19 cellular contexts compared by ENCODE assay signal in the genomic region with DNA sequence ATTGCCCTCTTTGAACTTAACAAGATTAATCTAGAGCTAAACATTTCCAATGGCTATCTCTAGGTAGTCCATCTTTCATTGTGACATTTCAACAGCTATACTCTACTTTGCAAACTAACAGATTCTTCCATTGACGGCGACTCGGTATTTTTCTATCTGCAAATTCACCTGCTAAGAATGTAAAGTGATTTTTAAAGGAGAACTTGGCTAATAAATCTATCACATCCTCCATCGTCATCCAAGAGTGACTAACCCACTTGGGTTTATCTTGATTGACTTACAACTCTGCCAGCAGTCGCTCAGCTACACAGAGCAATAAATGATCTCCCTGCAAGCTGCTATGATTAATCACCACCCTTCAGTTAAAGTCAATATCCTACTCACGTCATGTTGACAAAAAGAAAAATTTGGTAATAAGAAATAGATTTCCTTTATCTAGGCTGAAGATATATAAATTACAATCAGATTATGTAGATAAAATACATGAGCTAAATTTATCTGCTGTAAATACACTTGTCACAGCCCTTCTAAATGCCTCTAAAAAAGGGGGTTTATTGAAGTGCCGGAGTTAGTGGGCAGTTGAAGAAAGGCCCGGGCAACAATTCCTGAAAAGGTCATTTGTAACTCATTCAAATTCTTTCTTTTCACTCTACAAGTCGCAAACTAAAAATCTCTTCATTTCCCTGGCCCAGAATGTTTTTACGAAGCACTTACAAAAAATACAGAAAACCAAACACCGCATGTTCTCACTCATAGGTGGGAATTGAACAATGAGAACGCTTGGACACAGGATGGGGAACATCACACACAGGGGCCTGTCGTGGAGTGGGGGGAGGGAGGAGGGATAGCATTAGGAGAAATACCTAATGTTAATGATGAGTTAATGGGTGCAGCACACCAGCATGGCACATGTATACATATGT.
DNase-seq lines count a peak whose midpoint lies in the region; ATAC-seq and TF ChIP-seq lines count a peak whose summit lies in the region.
"Had no signal": no experiment of that assay in that cellular context is flagged by ENCODE, and none has a peak within 500 bp of the region (broad histone marks: within the 10 kb centered on the region; RNA-seq: fewer than 3 reads in every experiment).

No MANE protein-coding gene starts in this region.

- H3K27ac ChIP-seq in mammary epithelial cell (ENCODE audit: insufficient read depth, low read depth, low read length) (no peak overlapping the region), RWPE2 (ENCODE audit: poor library complexity, severe bottlenecking) (peak overlapping the region; percentile 82), hepatocyte (peak overlapping the region; percentile 24), esophagus squamous epithelium (no peak overlapping the region)
- H3K27ac ChIP-seq: breast epithelium, SJSA1, upper lobe of right lung had no signal

- no peaks in the 10 kb centered on the region for H3K9me3 Mint-ChIP-seq in MCF 10A (ENCODE audit: unreplicated experiment)
- peaks cover 3 to 4% of the 10 kb centered on the region in 2 donors for H3K9me3 Mint-ChIP-seq in stimulated activated naive B cell treated with anti-CD40 and anti-IgM and Interleukin-4, amounts not matched to agents 10 μg/mL and 1 μg/mL and 100 μg/mL, for 72 hours
- H3K9me3 Mint-ChIP-seq: activated naive CD4-positive, alpha-beta T cell treated with anti-CD3 and anti-CD28 coated beads, Interleukin-2, amount 50 U/mL, for 24 hours; CD4-positive, alpha-beta T cell; stimulated activated naive CD8-positive, alpha-beta T cell treated with anti-CD3 and anti-CD28 coated beads, Interleukin-15, Interleukin-2, amounts not matched to agents 100 ng/mL and 50 ng/mL, for 24 hours had no signal

- H3K4me1 ChIP-seq in mammary epithelial cell (ENCODE audit: insufficient read depth, low read length) (no peaks in the 10 kb centered on the region), RWPE2 (ENCODE audit: insufficient read depth, poor library complexity, severe bottlenecking) (peaks cover 9% of the 10 kb centered on the region), hepatocyte (ENCODE audit: insufficient read depth) (no peaks in the 10 kb centered on the region), esophagus squamous epithelium (no peaks in the 10 kb centered on the region)
- H3K4me1 ChIP-seq: breast epithelium, SJSA1, upper lobe of right lung had no signal

- intact Hi-C loops in MCF 10A (cut with micrococcal nuclease), result no loop called here
- intact Hi-C loops in mammary epithelial cell (cut with micrococcal nuclease), result no loop called here
- intact Hi-C loops in esophagus squamous epithelium (cut with DNase I), result no loop called here

- POLR2A ChIA-PET in MCF 10A (lab: Yijun Ruan, JAX), result interaction anchor here (0.6 to 2.5 kb wide), 2 partner anchors 9 to 78 kb away, joined by 3 to 15 read pairs; no protein-coding TSS in a partner anchor

- H3K27me3 Mint-ChIP-seq in MCF 10A (ENCODE audit: insufficient read depth, unreplicated experiment), result no peaks in the 10 kb centered on the region
- no peaks in the 10 kb centered on the region for H3K27me3 Mint-ChIP-seq in stimulated activated naive B cell treated with anti-CD40 and anti-IgM and Interleukin-4, amounts not matched to agents 10 μg/mL and 1 μg/mL and 100 μg/mL, for 72 hours
- H3K27me3 Mint-ChIP-seq: activated naive CD4-positive, alpha-beta T cell treated with anti-CD3 and anti-CD28 coated beads, Interleukin-2, amount 50 U/mL, for 24 hours; CD4-positive, alpha-beta T cell; stimulated activated naive CD8-positive, alpha-beta T cell treated with anti-CD3 and anti-CD28 coated beads, Interleukin-15, Interleukin-2, amounts not matched to agents 100 ng/mL and 50 ng/mL, for 24 hours had no signal

- WGBS in mammary epithelial cell (ENCODE audit: low coverage, missing lambda C conversion rate), result 74% methylated on average over 13 of the region's 13 CpGs
- 65% methylated on average over 13 of the region's 13 CpGs for WGBS in hepatocyte (ENCODE audit: low lambda C conversion rate, missing lambda C conversion rate)
- WGBS in esophagus squamous epithelium, 2 donors, result 72 to 73% methylated on average over 13 of the region's 13 CpGs

- CTCF ChIA-PET in MCF 10A (lab: Yijun Ruan, JAX), result interaction anchor here (1.2 kb wide), 1 partner anchor 86 kb away, joined by 5 read pairs; no protein-coding TSS in a partner anchor
- CTCF ChIA-PET in mammary epithelial cell (lab: Charles Lee; ENCODE audit: low non-redundant PET), result no interaction called here

- H3K4me2 ChIP-seq in mammary epithelial cell (ENCODE audit: insufficient read depth, low read depth, low read length) (no peak overlapping the region), hepatocyte (no peak overlapping the region)

- no peaks in the 10 kb centered on the region for H3K9me2 ChIP-seq in hepatocyte (replicated peaks; ENCODE audit: insufficient read depth)

- H3K27ac Mint-ChIP-seq in MCF 10A (ENCODE audit: low read depth, unreplicated experiment), result no peak overlapping the region
- no peak overlapping the region for H3K27ac Mint-ChIP-seq in stimulated activated naive B cell treated with anti-CD40 and anti-IgM and Interleukin-4, amounts not matched to agents 10 μg/mL and 1 μg/mL and 100 μg/mL, for 72 hours
- H3K27ac Mint-ChIP-seq: activated naive CD4-positive, alpha-beta T cell treated with anti-CD3 and anti-CD28 coated beads, Interleukin-2, amount 50 U/mL, for 24 hours; CD4-positive, alpha-beta T cell; stimulated activated naive CD8-positive, alpha-beta T cell treated with anti-CD3 and anti-CD28 coated beads, Interleukin-15, Interleukin-2, amounts not matched to agents 100 ng/mL and 50 ng/mL, for 24 hours had no signal

- no peak overlapping the region for H3K4me3 ChIP-seq in mammary epithelial cell (replicated peaks in 1 of 3; ENCODE audit: insufficient read depth in 1 of 3, low read depth in 2 of 3, low read length in 3 of 3)
- H3K4me3 ChIP-seq in RWPE2 (ENCODE audit: severe bottlenecking), result no peak overlapping the region
- no peak overlapping the region for H3K4me3 ChIP-seq in hepatocyte
- no peak overlapping the region for H3K4me3 ChIP-seq in esophagus squamous epithelium
- H3K4me3 ChIP-seq: breast epithelium, GM12878, SJSA1, upper lobe of right lung had no signal

- H3K36me3 Mint-ChIP-seq in MCF 10A (ENCODE audit: insufficient read depth, unreplicated experiment), result no peaks in the 10 kb centered on the region
- peaks cover 57 to 71% of the 10 kb centered on the region in 2 donors for H3K36me3 Mint-ChIP-seq in stimulated activated naive B cell treated with anti-CD40 and anti-IgM and Interleukin-4, amounts not matched to agents 10 μg/mL and 1 μg/mL and 100 μg/mL, for 72 hours

- H3K79me2 ChIP-seq in mammary epithelial cell (ENCODE audit: insufficient read depth, low read length), result no peaks in the 10 kb centered on the region
- no peaks in the 10 kb centered on the region for H3K79me2 ChIP-seq in hepatocyte

- TF ChIP-seq POLR2A in esophagus squamous epithelium (IDR thresholded peaks at IDR 0.05), result no peak

- DNase-seq in MCF 10A (ENCODE audit: unreplicated experiment) (peak; percentile 35), mammary epithelial cell (no peak), RWPE2 (ENCODE audit: low spot score) (no peak), hepatocyte (ENCODE audit: low spot score) (peak; percentile 54), superior temporal gyrus (ENCODE audit: extremely low spot score) (no peak), esophagus squamous epithelium (lab: John Stamatoyannopoulos, UW) (no peak), dedifferentiated amniotic fluid mesenchymal stem cell (ENCODE audit: extremely low spot score) (no peak)
- no peak for DNase-seq in stimulated activated naive B cell treated with anti-CD40 and anti-IgM and Interleukin-4, amounts not matched to agents 10 μg/mL and 1 μg/mL and 100 μg/mL, for 72 hours
- DNase-seq: ACHN; activated CD4-positive, alpha-beta T cell treated with anti-CD3 and anti-CD28 coated beads, Interleukin-2, amount 50 U/mL, for 1 hour; CD4-positive, alpha-beta T cell; effector CD8-positive, alpha-beta T cell; NCI-H2171 treated with DMSO at 0.1 percent for 48 hours; upper lobe of right lung had no signal

- no peak overlapping the region for H3K9ac ChIP-seq in mammary epithelial cell (ENCODE audit: insufficient read depth, low read length)

- peak; percentile 99 for ATAC-seq in RWPE2 (ENCODE audit: low read depth)
- no peak for ATAC-seq in stimulated activated naive B cell treated with anti-CD40 and anti-IgM and Interleukin-4, amounts not matched to agents 10 μg/mL and 1 μg/mL and 100 μg/mL, for 72 hours (replicated peaks)
- ATAC-seq: GM12878, upper lobe of right lung had no signal

- H3K36me3 ChIP-seq in mammary epithelial cell (ENCODE audit: insufficient read depth, low read length), result no peaks in the 10 kb centered on the region
- H3K36me3 ChIP-seq in RWPE2 (ENCODE audit: low read depth), result no peaks in the 10 kb centered on the region
- H3K36me3 ChIP-seq in hepatocyte (replicated peaks; ENCODE audit: insufficient read depth, low read depth), result no peaks in the 10 kb centered on the region
- no peaks in the 10 kb centered on the region for H3K36me3 ChIP-seq in esophagus squamous epithelium
- H3K36me3 ChIP-seq: breast epithelium, SJSA1, upper lobe of right lung had no signal

- H3K27me3 ChIP-seq in mammary epithelial cell (ENCODE audit: insufficient read depth, low read length) (no peaks in the 10 kb centered on the region), RWPE2 (ENCODE audit: insufficient read depth, poor library complexity, severe bottlenecking) (no peaks in the 10 kb centered on the region), hepatocyte (no peaks in the 10 kb centered on the region), esophagus squamous epithelium (no peaks in the 10 kb centered on the region)
- H3K27me3 ChIP-seq: breast epithelium, SJSA1, upper lobe of right lung had no signal

- TF ChIP-seq CTCF in MCF 10A (IDR thresholded peaks at IDR 0.05; ENCODE audit: unreplicated experiment), result no peak
- no peak for TF ChIP-seq CTCF in mammary epithelial cell (conservative IDR thresholded peaks at IDR 0.05 in 1 of 2, IDR thresholded peaks at IDR 0.05 in 1 of 2; ENCODE audit: extremely low read depth in 1 of 2, insufficient read depth in 1 of 2, low read depth in 1 of 2, low read length in 2 of 2)
- TF ChIP-seq CTCF in RWPE2 (IDR thresholded peaks at IDR 0.05; ENCODE audit: poor library complexity, severe bottlenecking), result no peak
- TF ChIP-seq CTCF in hepatocyte (IDR thresholded peaks at IDR 0.05; ENCODE audit: poor library complexity), result no peak
- TF ChIP-seq CTCF in esophagus squamous epithelium (IDR thresholded peaks at IDR 0.05), result no peak

- peaks cover 11% of the 10 kb centered on the region for H3K9me3 ChIP-seq in mammary epithelial cell (replicated peaks; ENCODE audit: insufficient read depth, low read length)
- H3K9me3 ChIP-seq in RWPE2 (ENCODE audit: severe bottlenecking), result no peaks in the 10 kb centered on the region
- no peaks in the 10 kb centered on the region for H3K9me3 ChIP-seq in hepatocyte (ENCODE audit: low read depth)
- H3K9me3 ChIP-seq in esophagus squamous epithelium, result no peaks in the 10 kb centered on the region
- H3K9me3 ChIP-seq: SJSA1, upper lobe of right lung had no signal

- H2AFZ ChIP-seq in mammary epithelial cell (ENCODE audit: low read depth, low read length) (no peak overlapping the region), hepatocyte (no peak overlapping the region)

- H3K4me3 Mint-ChIP-seq in MCF 10A (ENCODE audit: unreplicated experiment), result no peak overlapping the region
- no peak overlapping the region for H3K4me3 Mint-ChIP-seq in stimulated activated naive B cell treated with anti-CD40 and anti-IgM and Interleukin-4, amounts not matched to agents 10 μg/mL and 1 μg/mL and 100 μg/mL, for 72 hours
- H3K4me3 Mint-ChIP-seq: activated naive CD4-positive, alpha-beta T cell treated with anti-CD3 and anti-CD28 coated beads, Interleukin-2, amount 50 U/mL, for 24 hours; CD4-positive, alpha-beta T cell; stimulated activated naive CD8-positive, alpha-beta T cell treated with anti-CD3 and anti-CD28 coated beads, Interleukin-15, Interleukin-2, amounts not matched to agents 100 ng/mL and 50 ng/mL, for 24 hours had no signal

- BruUV-seq in MCF 10A (replicated peaks; lab: Mats Ljungman, UMichigan), result no TSS peak
- no TSS peak for BruUV-seq in mammary epithelial cell (replicated peaks; lab: Mats Ljungman, UMichigan)

- H4K20me1 ChIP-seq in mammary epithelial cell (ENCODE audit: insufficient read depth, low read length) (no peaks in the 10 kb centered on the region), hepatocyte (ENCODE audit: insufficient read depth, poor library complexity, severe bottlenecking) (no peaks in the 10 kb centered on the region)

- peaks cover 16% of the 10 kb centered on the region for H3K4me1 Mint-ChIP-seq in MCF 10A (ENCODE audit: insufficient read depth, unreplicated experiment)
- peaks cover 26 to 54% of the 10 kb centered on the region in 2 donors for H3K4me1 Mint-ChIP-seq in stimulated activated naive B cell treated with anti-CD40 and anti-IgM and Interleukin-4, amounts not matched to agents 10 μg/mL and 1 μg/mL and 100 μg/mL, for 72 hours

- in situ Hi-C loops in mammary epithelial cell (cut with MboI; ENCODE audit: low sequenced_read_pairs in 2 of 2), result no loop called here

- dilution Hi-C loops in mammary epithelial cell (cut with HindIII; ENCODE audit: low sequenced_read_pairs), result no loop called here

Comparison
In these comparisons a context has a peak if more than half of its experiments do, and no peak if none do; other contexts are left out.
1. DNase-seq: peak in MCF 10A (single experiment) and hepatocyte (single experiment); none in mammary epithelial cell (single experiment), RWPE2 (single experiment), superior temporal gyrus (single experiment), stimulated activated naive B cell treated with anti-CD40 and anti-IgM and Interleukin-4, amounts not matched to agents 10 μg/mL and 1 μg/mL and 100 μg/mL, for 72 hours (single experiment), esophagus squamous epithelium (single experiment) and dedifferentiated amniotic fluid mesenchymal stem cell (single experiment).
2. H3K27ac ChIP-seq: peak in RWPE2 (single experiment) and hepatocyte (single experiment); none in mammary epithelial cell (single experiment) and esophagus squamous epithelium (0 of 4).